Comparison of ENCODE assay signal across 21 cellular contexts in the genomic region with DNA sequence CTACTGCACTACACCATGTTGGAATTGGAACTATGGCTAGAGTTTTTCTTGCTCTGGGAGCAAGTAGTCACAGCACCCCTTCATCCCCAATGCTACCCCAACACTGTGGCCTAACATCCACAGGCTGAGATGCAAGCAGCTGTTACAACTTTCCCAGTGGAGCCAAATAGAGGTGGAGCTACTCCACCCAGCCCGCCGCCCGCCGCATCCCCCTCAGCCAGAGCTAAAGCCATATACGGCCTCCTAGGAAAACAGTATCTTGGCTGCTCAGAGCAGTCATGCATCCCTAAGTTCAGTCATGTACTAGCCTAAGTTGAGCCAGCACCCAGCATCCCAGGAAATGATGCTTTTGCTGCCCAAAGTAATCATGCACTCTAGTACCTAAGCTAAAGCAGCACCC. TPM values are rescaled to one million over a fixed set of nuclear protein-coding genes. Genes with fewer than 3 reads are reported as not detected.
A peak's percentile ranks its signal among the peaks of the same experiment; 100 is the strongest.
DNase-seq lines count a peak whose midpoint lies in the region; ATAC-seq and TF ChIP-seq lines count a peak whose summit lies in the region.
"Had no signal": no experiment of that assay in that cellular context is flagged by ENCODE, and none has a peak within 500 bp of the region (broad histone marks: within the 10 kb centered on the region; RNA-seq: fewer than 3 reads in every experiment).

No MANE protein-coding gene starts in this region.

- POLR2A ChIA-PET in Panc1 (lab: Charles Lee) = no interaction called here

- TF ChIP-seq POLR2A in heart left ventricle (IDR thresholded peaks at IDR 0.05) = no peak

- peak overlapping the region; percentile 30; the same call in 1 of the 2 replicates for H3K27ac ChIP-seq in Panc1 (ENCODE audit: low read length)
- H3K27ac ChIP-seq in heart left ventricle = no peak overlapping the region
- H3K27ac ChIP-seq: BLaER1 had no signal

- BruUV-seq in Panc1 (replicated peaks; lab: Mats Ljungman, UMichigan) = no TSS peak

- no peaks in the 10 kb centered on the region for H3K27me3 Mint-ChIP-seq in neural crest cell (ENCODE audit: low read depth)
- H3K27me3 Mint-ChIP-seq: CD4-positive, alpha-beta memory T cell; CD4-positive, CD25-positive, alpha-beta regulatory T cell; CD8-positive, alpha-beta memory T cell had no signal

- CTCF ChIA-PET in Panc1 (lab: Charles Lee) = no interaction called here

- DNase-seq in Panc1 (ENCODE audit: low read depth, low spot score) = no peak
- peak; percentile 12 for DNase-seq in kidney tubule cell (ENCODE audit: low spot score)
- no peak for DNase-seq in neural crest cell (ENCODE audit: low read depth, low spot score)
- no peak for DNase-seq in heart left ventricle
- DNase-seq in midbrain (lab: John Stamatoyannopoulos, UW) = no peak
- no peak for DNase-seq in NCI-H2107 treated with DMSO at 0.1 percent for 48 hours (lab: John Stamatoyannopoulos, UW; ENCODE audit: unreplicated experiment)
- no peak for DNase-seq in activated CD8-positive, alpha-beta memory T cell treated with anti-CD3 and anti-CD28 coated beads, Interleukin-2, amount 50 U/mL, for 48 hours
- DNase-seq: 8988T; ACHN; BE2C; C1 segment of cervical spinal cord; Calu3; CD4-positive, alpha-beta memory T cell; CD4-positive, CD25-positive, alpha-beta regulatory T cell; CD8-positive, alpha-beta memory T cell; COR-L47; DMS79 treated with DMSO at 0.1 percent for 48 hours; GF-D8 had no signal

- H3K4me3 ChIP-seq in Panc1 (ENCODE audit: low read depth in 2 of 2, low read length in 2 of 2) (no peak overlapping the region), heart left ventricle (no peak overlapping the region)
- H3K4me3 ChIP-seq: BLaER1 had no signal

- intact Hi-C loops in Panc1 (cut with micrococcal nuclease; ENCODE audit: unreplicated experiment) = no loop called here
- intact Hi-C loops in heart left ventricle (cut with DNase I) = loop anchor here in 1 of 10 donors (5.0 kb wide), 1 partner anchor 360 kb away; no protein-coding TSS in a partner anchor

- H3K36me3 Mint-ChIP-seq in neural crest cell (ENCODE audit: low read depth) = peaks cover 32% of the 10 kb centered on the region

- peaks cover 3% of the 10 kb centered on the region; the same call in 1 of the 2 replicates for H3K9me3 ChIP-seq in Panc1 (ENCODE audit: control insufficient read depth, insufficient read depth, low read depth, low read length)
- H3K9me3 ChIP-seq in heart left ventricle = peaks cover 0 to 33% (median 14%) of the 10 kb centered on the region in 12 donors
- H3K9me3 ChIP-seq: BE2C had no signal

- H3K27ac Mint-ChIP-seq in neural crest cell (ENCODE audit: unreplicated experiment) = peak overlapping the region; percentile 35
- H3K27ac Mint-ChIP-seq: CD14-positive monocyte; CD4-positive, alpha-beta memory T cell; CD8-positive, alpha-beta memory T cell had no signal

- no peaks in the 10 kb centered on the region for H3K4me1 Mint-ChIP-seq in neural crest cell
- H3K4me1 Mint-ChIP-seq: CD14-positive monocyte; CD4-positive, alpha-beta memory T cell; CD8-positive, alpha-beta memory T cell had no signal

- in situ Hi-C loops in Panc1 (cut with HindIII; ENCODE audit: low pct_unique_long_range_greater_than_20kb, low sequenced_read_pairs) = no loop called here

- no peak overlapping the region for H3K4me3 Mint-ChIP-seq in neural crest cell
- H3K4me3 Mint-ChIP-seq: CD14-positive monocyte; CD4-positive, alpha-beta memory T cell; CD4-positive, CD25-positive, alpha-beta regulatory T cell; CD8-positive, alpha-beta memory T cell had no signal

- H3K4me1 ChIP-seq in Panc1 (ENCODE audit: control insufficient read depth, insufficient read depth, low read length) (peaks cover 9% of the 10 kb centered on the region; the same call in 1 of the 2 replicates), heart left ventricle (no peaks in the 10 kb centered on the region)
- H3K4me1 ChIP-seq: BE2C, BLaER1 had no signal

- TF ChIP-seq CTCF in Panc1 (IDR thresholded peaks at IDR 0.05) = no peak
- TF ChIP-seq CTCF in neural crest cell (conservative IDR thresholded peaks at IDR 0.05) = no peak
- no peak for TF ChIP-seq CTCF in heart left ventricle (IDR thresholded peaks at IDR 0.05)

- H3K9me3 Mint-ChIP-seq in neural crest cell = peaks cover 12% of the 10 kb centered on the region

- H3K36me3 ChIP-seq in Panc1 (ENCODE audit: control insufficient read depth, insufficient read depth, low read length) (no peaks in the 10 kb centered on the region), heart left ventricle (peaks cover 0 to 34% (median 9%) of the 10 kb centered on the region in 9 donors)

- ATAC-seq in Panc1 (no peak), heart left ventricle (no peak)

- 94 to 100% (median 97%) methylated on average over 5 of the region's 5 CpGs for WGBS in heart left ventricle, 4 donors

- H3K27me3 ChIP-seq in Panc1 (ENCODE audit: control insufficient read depth, insufficient read depth, low read length) (no peaks in the 10 kb centered on the region), heart left ventricle (no peaks in the 10 kb centered on the region)
- H3K27me3 ChIP-seq: BE2C, BLaER1 had no signal

RNA-seq across cellular contexts. Expression of a gene that starts 17.2 kb away (rescaled TPM):
- 8.9 TPM for total RNA-seq in Panc1 (2021; ENCODE audit: unreplicated experiment)
- 6.9 TPM for polyA plus RNA-seq in Panc1 (2012; ENCODE audit: insufficient read length)
- 0.12 and 0.30 TPM in 2 replicates for total RNA-seq in neural crest cell
- not detected for total RNA-seq in heart left ventricle
- not detected for polyA plus RNA-seq in heart left ventricle
- total RNA-seq: CD4-positive, alpha-beta memory T cell; CD4-positive, CD25-positive, alpha-beta regulatory T cell; CD8-positive, alpha-beta memory T cell had no signal
- polyA plus RNA-seq: AG04450; CD14-positive monocyte; CD4-positive, alpha-beta memory T cell; CD4-positive, CD25-positive, alpha-beta regulatory T cell; CD8-positive, alpha-beta memory T cell had no signal
